In the genomic region with DNA sequence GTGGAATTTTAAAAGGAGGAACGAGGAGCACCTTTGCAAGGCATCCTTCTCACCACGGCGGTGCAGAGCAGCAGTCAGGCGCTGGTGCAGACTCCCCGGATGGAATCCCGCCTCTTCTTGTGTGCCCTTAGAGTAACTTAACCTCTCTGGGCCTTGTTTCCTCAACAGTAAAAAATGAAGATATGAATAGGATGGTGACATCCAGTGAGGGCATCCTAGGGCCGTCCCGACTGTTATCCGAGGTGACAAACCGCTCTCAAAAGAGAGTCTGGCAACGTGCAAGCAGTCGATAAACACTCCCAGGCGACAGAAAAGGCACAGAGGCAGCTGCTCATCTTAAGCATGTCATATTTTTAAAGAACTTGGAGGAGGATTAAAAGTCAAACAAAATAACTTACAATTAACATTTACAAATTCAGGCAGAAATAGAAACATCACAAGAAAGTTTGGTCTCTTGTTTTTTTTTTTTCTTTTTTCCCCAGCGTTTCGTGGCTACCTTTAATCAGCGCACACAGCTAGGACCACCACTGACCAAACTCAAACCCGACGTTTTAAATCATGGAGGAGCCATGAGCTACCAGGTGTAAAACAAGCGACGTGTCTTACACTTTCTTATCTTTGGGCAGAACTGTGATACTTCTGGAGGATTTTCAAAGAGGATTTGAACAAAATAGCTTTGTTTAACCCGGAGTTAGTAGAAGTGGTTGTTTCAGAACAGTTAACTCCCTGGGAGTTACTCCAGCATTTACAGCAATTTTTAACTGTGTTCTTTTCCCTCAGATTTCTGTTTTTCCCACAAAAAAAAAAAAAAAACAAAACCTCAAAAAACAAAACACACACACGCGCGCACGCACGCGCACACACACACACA, we compare ENCODE assay signal across 8 cellular contexts. TPM values are rescaled to one million over a fixed set of nuclear protein-coding genes. Genes with fewer than 3 reads are reported as not detected.
DNase-seq lines count a peak whose midpoint lies in the region; ATAC-seq and TF ChIP-seq lines count a peak whose summit lies in the region.

No MANE protein-coding gene starts in this region.

- TF ChIP-seq CTCF in Calu3 (IDR thresholded peaks at IDR 0.05; ENCODE audit: unreplicated experiment) (no peak), colonic mucosa (IDR thresholded peaks at IDR 0.05) (no peak), neural crest cell (conservative IDR thresholded peaks at IDR 0.05) (no peak), GM20000 (IDR thresholded peaks at IDR 0.05; ENCODE audit: extremely low read depth, missing control alignments) (no peak)

- H3K27ac ChIP-seq in colonic mucosa = peak overlapping the region; percentile 97

- ATAC-seq in GM18873 (IDR thresholded peaks at IDR 0.05; ENCODE audit: low FRiP score, unreplicated experiment) = no peak

- peak overlapping the region; percentile 93 for H3K4me3 Mint-ChIP-seq in Calu3 (ENCODE audit: low read depth, unreplicated experiment)
- H3K4me3 Mint-ChIP-seq in neural crest cell = peak overlapping the region; percentile 86

- H3K36me3 ChIP-seq in colonic mucosa = no peaks in the 10 kb centered on the region

- H3K9me3 Mint-ChIP-seq in Calu3 (ENCODE audit: low read depth, unreplicated experiment) (no peaks in the 10 kb centered on the region), neural crest cell (no peaks in the 10 kb centered on the region)

- H3K4me1 Mint-ChIP-seq in Calu3 (ENCODE audit: low read depth, unreplicated experiment) = peaks cover 52% of the 10 kb centered on the region
- peaks cover 17% of the 10 kb centered on the region for H3K4me1 Mint-ChIP-seq in neural crest cell

- peak overlapping the region; percentile 91 for H3K4me3 ChIP-seq in colonic mucosa

- H3K9ac ChIP-seq in colonic mucosa (ENCODE audit: low read depth in 2 of 2, low read length in 2 of 2) = peak overlapping the region; percentile 94 to 95

- CTCF ChIA-PET in Calu3 (lab: Charles Lee) = interaction anchor here (0.5 to 4.1 kb wide), 14 partner anchors 8 to 308 kb away, joined by 3 to 36 read pairs (median 4); no protein-coding TSS in a partner anchor

- peak overlapping the region; percentile 72 for H3K27ac Mint-ChIP-seq in Calu3 (ENCODE audit: unreplicated experiment)
- H3K27ac Mint-ChIP-seq in neural crest cell (ENCODE audit: unreplicated experiment) = no peak overlapping the region

- TSS peak; percentile 19 for BruUV-seq in Calu3 (replicated peaks; lab: Mats Ljungman, UMichigan)

- H3K9me3 ChIP-seq in colonic mucosa = no peaks in the 10 kb centered on the region

- DNase-seq in Calu3 = no peak
- peak; percentile 59 for DNase-seq in OCI-M1 (lab: John Stamatoyannopoulos, UW)
- no peak for DNase-seq in colonic mucosa
- no peak for DNase-seq in neural crest cell (ENCODE audit: low read depth, low spot score)
- no peak for DNase-seq in NCI-H524 treated with DMSO at 0.1 percent for 48 hours (lab: John Stamatoyannopoulos, UW)
- no peak for DNase-seq in D341Med (ENCODE audit: low spot score)
- no peak for DNase-seq in GM20000 (ENCODE audit: low spot score)

- intact Hi-C loops in Calu3 (cut with micrococcal nuclease; ENCODE audit: unreplicated experiment) (no loop called here), colonic mucosa (cut with DNase I) (no loop called here)

- peaks cover 12% of the 10 kb centered on the region for H3K4me1 ChIP-seq in colonic mucosa

- peaks cover 78% of the 10 kb centered on the region for H3K36me3 Mint-ChIP-seq in Calu3 (ENCODE audit: insufficient read depth, unreplicated experiment)
- H3K36me3 Mint-ChIP-seq in neural crest cell (ENCODE audit: low read depth) = no peaks in the 10 kb centered on the region

- H3K27me3 ChIP-seq in colonic mucosa = no peaks in the 10 kb centered on the region

- H3K27me3 Mint-ChIP-seq in Calu3 (ENCODE audit: unreplicated experiment) (no peaks in the 10 kb centered on the region), neural crest cell (ENCODE audit: low read depth) (peaks cover 75% of the 10 kb centered on the region)

RNA-seq across cellular contexts. Expression of gene MBP, which starts 2.1 kb away (rescaled TPM):
- total RNA-seq in Calu3 (2022) (221 and 257 TPM in 2 replicates), colonic mucosa (10 to 100 TPM; 43.0 to 65.8 TPM), neural crest cell (1.6 and 2.0 TPM in 2 replicates)

Comparison
In these comparisons a context has a peak if more than half of its experiments do, and no peak if none do; other contexts are left out.
1. RNA of gene MBP, which starts 2.1 kb away (total RNA-seq): 221 to 257 TPM in Calu3 and 43.0 to 65.8 TPM in colonic mucosa; 1.6 to 2.0 TPM in neural crest cell; every median in the first group is over 10 times any median in the second.